In the genomic region with DNA sequence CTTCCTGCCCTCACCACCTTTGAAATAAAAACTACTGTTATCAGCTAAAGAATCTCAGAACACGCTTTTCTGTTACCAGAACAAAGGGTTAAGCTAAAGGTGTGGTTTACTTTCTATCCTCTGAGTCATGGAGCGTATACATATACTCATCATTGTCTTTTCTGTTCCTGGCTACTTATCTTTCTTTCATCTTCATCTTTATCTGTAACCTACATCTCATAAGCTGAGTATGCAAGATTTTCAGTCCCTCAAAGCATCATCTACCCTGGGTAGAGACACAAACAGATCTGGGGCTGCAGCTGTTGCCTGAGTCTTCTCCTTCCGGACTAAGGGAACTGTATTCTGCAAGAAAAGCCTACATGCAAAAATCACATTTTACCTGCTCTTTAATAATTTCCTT, we compare ENCODE assay signal across 1 cellular context.
TF ChIP-seq lines count a peak whose summit lies in the region.

No MANE protein-coding gene starts in this region.

TF ChIP-seq in HepG2, 621 proteins besides CTCF, POLR2A, EP300 and RAD21 (continued from another document):
- TF ChIP-seq, protein P1, sequence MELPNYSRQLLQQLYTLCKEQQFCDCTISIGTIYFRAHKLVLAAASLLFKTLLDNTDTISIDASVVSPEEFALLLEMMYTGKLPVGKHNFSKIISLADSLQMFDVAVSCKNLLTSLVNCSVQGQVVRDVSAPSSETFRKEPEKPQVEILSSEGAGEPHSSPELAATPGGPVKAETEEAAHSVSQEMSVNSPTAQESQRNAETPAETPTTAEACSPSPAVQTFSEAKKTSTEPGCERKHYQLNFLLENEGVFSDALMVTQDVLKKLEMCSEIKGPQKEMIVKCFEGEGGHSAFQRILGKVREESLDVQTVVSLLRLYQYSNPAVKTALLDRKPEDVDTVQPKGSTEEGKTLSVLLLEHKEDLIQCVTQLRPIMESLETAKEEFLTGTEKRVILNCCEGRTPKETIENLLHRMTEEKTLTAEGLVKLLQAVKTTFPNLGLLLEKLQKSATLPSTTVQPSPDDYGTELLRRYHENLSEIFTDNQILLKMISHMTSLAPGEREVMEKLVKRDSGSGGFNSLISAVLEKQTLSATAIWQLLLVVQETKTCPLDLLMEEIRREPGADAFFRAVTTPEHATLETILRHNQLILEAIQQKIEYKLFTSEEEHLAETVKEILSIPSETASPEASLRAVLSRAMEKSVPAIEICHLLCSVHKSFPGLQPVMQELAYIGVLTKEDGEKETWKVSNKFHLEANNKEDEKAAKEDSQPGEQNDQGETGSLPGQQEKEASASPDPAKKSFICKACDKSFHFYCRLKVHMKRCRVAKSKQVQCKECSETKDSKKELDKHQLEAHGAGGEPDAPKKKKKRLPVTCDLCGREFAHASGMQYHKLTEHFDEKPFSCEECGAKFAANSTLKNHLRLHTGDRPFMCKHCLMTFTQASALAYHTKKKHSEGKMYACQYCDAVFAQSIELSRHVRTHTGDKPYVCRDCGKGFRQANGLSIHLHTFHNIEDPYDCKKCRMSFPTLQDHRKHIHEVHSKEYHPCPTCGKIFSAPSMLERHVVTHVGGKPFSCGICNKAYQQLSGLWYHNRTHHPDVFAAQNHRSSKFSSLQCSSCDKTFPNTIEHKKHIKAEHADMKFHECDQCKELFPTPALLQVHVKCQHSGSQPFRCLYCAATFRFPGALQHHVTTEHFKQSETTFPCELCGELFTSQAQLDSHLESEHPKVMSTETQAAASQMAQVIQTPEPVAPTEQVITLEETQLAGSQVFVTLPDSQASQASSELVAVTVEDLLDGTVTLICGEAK (IDR thresholded peaks at IDR 0.05): no peak
- TF ChIP-seq, protein P1 (CRISPR knock-in tag; IDR thresholded peaks at IDR 0.05): no peak
- no peak for TF ChIP-seq PCBP2 (optimal IDR thresholded peaks at IDR 0.05; ENCODE audit: low read depth, low read length, poor library complexity, severe bottlenecking)
- TF ChIP-seq, protein P2, sequence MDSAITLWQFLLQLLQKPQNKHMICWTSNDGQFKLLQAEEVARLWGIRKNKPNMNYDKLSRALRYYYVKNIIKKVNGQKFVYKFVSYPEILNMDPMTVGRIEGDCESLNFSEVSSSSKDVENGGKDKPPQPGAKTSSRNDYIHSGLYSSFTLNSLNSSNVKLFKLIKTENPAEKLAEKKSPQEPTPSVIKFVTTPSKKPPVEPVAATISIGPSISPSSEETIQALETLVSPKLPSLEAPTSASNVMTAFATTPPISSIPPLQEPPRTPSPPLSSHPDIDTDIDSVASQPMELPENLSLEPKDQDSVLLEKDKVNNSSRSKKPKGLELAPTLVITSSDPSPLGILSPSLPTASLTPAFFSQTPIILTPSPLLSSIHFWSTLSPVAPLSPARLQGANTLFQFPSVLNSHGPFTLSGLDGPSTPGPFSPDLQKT (CRISPR knock-in tag; IDR thresholded peaks at IDR 0.05; ENCODE audit: borderline replicate concordance): no peak
- no peak for TF ChIP-seq TAF15 (IDR thresholded peaks at IDR 0.05; ENCODE audit: low read depth, low read length, poor library complexity, severe bottlenecking)
- TF ChIP-seq ZFP37 (CRISPR knock-in tag; IDR thresholded peaks at IDR 0.05; ENCODE audit: borderline replicate concordance): no peak
- TF ChIP-seq, protein P3, sequence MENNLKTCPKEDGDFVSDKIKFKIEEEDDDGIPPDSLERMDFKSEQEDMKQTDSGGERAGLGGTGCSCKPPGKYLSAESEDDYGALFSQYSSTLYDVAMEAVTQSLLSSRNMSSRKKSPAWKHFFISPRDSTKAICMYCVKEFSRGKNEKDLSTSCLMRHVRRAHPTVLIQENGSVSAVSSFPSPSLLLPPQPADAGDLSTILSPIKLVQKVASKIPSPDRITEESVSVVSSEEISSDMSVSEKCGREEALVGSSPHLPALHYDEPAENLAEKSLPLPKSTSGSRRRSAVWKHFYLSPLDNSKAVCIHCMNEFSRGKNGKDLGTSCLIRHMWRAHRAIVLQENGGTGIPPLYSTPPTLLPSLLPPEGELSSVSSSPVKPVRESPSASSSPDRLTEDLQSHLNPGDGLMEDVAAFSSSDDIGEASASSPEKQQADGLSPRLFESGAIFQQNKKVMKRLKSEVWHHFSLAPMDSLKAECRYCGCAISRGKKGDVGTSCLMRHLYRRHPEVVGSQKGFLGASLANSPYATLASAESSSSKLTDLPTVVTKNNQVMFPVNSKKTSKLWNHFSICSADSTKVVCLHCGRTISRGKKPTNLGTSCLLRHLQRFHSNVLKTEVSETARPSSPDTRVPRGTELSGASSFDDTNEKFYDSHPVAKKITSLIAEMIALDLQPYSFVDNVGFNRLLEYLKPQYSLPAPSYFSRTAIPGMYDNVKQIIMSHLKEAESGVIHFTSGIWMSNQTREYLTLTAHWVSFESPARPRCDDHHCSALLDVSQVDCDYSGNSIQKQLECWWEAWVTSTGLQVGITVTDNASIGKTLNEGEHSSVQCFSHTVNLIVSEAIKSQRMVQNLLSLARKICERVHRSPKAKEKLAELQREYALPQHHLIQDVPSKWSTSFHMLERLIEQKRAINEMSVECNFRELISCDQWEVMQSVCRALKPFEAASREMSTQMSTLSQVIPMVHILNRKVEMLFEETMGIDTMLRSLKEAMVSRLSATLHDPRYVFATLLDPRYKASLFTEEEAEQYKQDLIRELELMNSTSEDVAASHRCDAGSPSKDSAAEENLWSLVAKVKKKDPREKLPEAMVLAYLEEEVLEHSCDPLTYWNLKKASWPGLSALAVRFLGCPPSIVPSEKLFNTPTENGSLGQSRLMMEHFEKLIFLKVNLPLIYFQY (CRISPR knock-in tag; IDR thresholded peaks at IDR 0.05; ENCODE audit: borderline replicate concordance): no peak
- TF ChIP-seq KLF13 (CRISPR knock-in tag; IDR thresholded peaks at IDR 0.05): no peak
- no peak for TF ChIP-seq ZNF138 (CRISPR knock-in tag; IDR thresholded peaks at IDR 0.05; ENCODE audit: low read depth)
- no peak for TF ChIP-seq FLYWCH1 (CRISPR knock-in tag; IDR thresholded peaks at IDR 0.05)
- no peak for TF ChIP-seq JARID2 (CRISPR knock-in tag; IDR thresholded peaks at IDR 0.05; ENCODE audit: insufficient replicate concordance)
- TF ChIP-seq ZFP62 (CRISPR knock-in tag; IDR thresholded peaks at IDR 0.05): no peak
- no peak for TF ChIP-seq YY1 (IDR thresholded peaks at IDR 0.05; ENCODE audit: insufficient read depth, insufficient replicate concordance, low read depth, low read length)
- no peak for TF ChIP-seq ZNF256 (CRISPR knock-in tag; conservative IDR thresholded peaks at IDR 0.05)
- TF ChIP-seq ZNF768 (CRISPR knock-in tag; IDR thresholded peaks at IDR 0.05): no peak
- TF ChIP-seq ZSCAN22 (CRISPR knock-in tag; IDR thresholded peaks at IDR 0.05): no peak
